In the genomic region with DNA sequence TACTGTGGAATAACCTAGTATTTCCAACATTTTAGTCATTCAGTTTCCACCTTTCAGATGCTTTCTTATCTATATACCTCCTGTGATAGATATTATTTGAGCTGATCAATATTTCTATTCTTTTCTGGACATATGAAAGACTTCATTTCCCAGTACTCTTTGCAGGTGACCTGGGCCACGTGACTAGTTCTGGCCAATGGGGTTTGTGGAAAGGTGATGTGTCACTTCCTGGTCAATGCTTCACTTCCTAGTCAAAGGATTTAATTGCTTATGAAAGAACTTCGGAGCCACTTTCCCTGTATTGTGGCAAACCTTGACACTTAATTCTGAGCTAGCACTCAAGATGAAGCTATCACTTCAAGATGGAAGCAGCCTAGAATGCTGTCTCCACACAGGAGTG, we compare ENCODE assay signal across 16 cellular contexts.
DNase-seq lines count a peak whose midpoint lies in the region; ATAC-seq and TF ChIP-seq lines count a peak whose summit lies in the region.
"Had no signal": no experiment of that assay in that cellular context is flagged by ENCODE, and none has a peak within 500 bp of the region (broad histone marks: within the 10 kb centered on the region; RNA-seq: fewer than 3 reads in every experiment).

No MANE protein-coding gene starts in this region.

- H2BK120ac ChIP-seq in IMR-90 (ENCODE audit: low read depth, low read length) = peak overlapping the region; percentile 98

- peaks cover 2 to 8% (median 6%) of the 10 kb centered on the region in 3 donors for H3K9me3 Mint-ChIP-seq in T-cell
- H3K9me3 Mint-ChIP-seq: activated B cell treated with CpG ODN at 0.5 μM for 24 hours, type B pancreatic cell had no signal

- H3K18ac ChIP-seq in IMR-90 (ENCODE audit: low read depth, low read length) = peak overlapping the region; percentile 42; the same call in 1 of the 2 replicates

- H3K36me3 ChIP-seq in IMR-90 (ENCODE audit: control insufficient read depth, insufficient read depth, low read length) (peaks cover 1% of the 10 kb centered on the region; the same call in 1 of the 2 replicates), SJSA1 (no peaks in the 10 kb centered on the region)

- H2BK15ac ChIP-seq in IMR-90 (ENCODE audit: low read depth, low read length) = peak overlapping the region; percentile 75

- POLR2A ChIA-PET in IMR-90 (lab: Charles Lee; ENCODE audit: unreplicated experiment) (no interaction called here), T-cell (lab: Charles Lee) (no interaction called here)

- H3K9me3 ChIP-seq in IMR-90 (ENCODE audit: control insufficient read depth, insufficient read depth, low read length) (peaks cover 2% of the 10 kb centered on the region), SJSA1 (replicated peaks) (no peaks in the 10 kb centered on the region)

- in situ Hi-C loops in IMR-90 (cut with MboI; ENCODE audit: low sequenced_read_pairs) = no loop called here

- peak overlapping the region; percentile 24; the same call in 1 of the 2 replicates for H4K5ac ChIP-seq in IMR-90 (ENCODE audit: low read depth, low read length)

- no peak overlapping the region for H2AK9ac ChIP-seq in IMR-90 (replicated peaks; ENCODE audit: low read depth, low read length, poor library complexity)

- peaks cover 15 to 19% of the 10 kb centered on the region in 2 donors for H3K27me3 Mint-ChIP-seq in T-cell
- H3K27me3 Mint-ChIP-seq: progenitor cell of endocrine pancreas had no signal

- peaks cover 25% of the 10 kb centered on the region for H3K9me1 ChIP-seq in IMR-90 (ENCODE audit: insufficient read depth, low read length)

- DNase-seq in DMS153 treated with DMSO at 0.1 percent for 48 hours (lab: John Stamatoyannopoulos, UW; ENCODE audit: unreplicated experiment) = peak; percentile 1
- no peak for DNase-seq in DMS153 (lab: John Stamatoyannopoulos, UW)
- peak; percentile 38 for DNase-seq in IMR-90
- no peak for DNase-seq in SJSA1 (ENCODE audit: low read depth in 1 of 2, low spot score in 2 of 2)
- peak; percentile 23 for DNase-seq in fibroblast of pulmonary artery (ENCODE audit: low read depth)
- no peak for DNase-seq in NCI-H2107 (lab: John Stamatoyannopoulos, UW)
- no peak for DNase-seq in T-cell
- DNase-seq in hypothalamus (lab: John Stamatoyannopoulos, UW) = no peak
- DNase-seq: activated B cell treated with CpG ODN at 0.5 μM for 24 hours, amniotic stem cell, DMS79, kidney had no signal

- H3K27ac ChIP-seq in IMR-90 (ENCODE audit: insufficient read depth, low read length) = no peak overlapping the region
- H3K27ac ChIP-seq in SJSA1 = peak overlapping the region; percentile 98; the same call in 1 of the 2 replicates
- H3K27ac ChIP-seq: 22Rv1 had no signal

- H3K14ac ChIP-seq in IMR-90 (replicated peaks; ENCODE audit: low read depth, low read length) = peak overlapping the region; percentile 69; the same call in 1 of the 2 replicates

- no peak overlapping the region for H3K27ac Mint-ChIP-seq in T-cell
- H3K27ac Mint-ChIP-seq: activated B cell treated with CpG ODN at 0.5 μM for 24 hours; dendritic cell treated with granulocyte-macrophage colony-stimulating factor and Interleukin-4, amounts not matched to agents 40 ng/mL and 50 ng/mL, for 4 days; type B pancreatic cell had no signal

- H3K4me1 ChIP-seq in IMR-90 (ENCODE audit: control insufficient read depth, insufficient read depth, low read length) = peaks cover 21% of the 10 kb centered on the region
- H3K4me1 ChIP-seq in SJSA1 (replicated peaks) = peaks cover 56% of the 10 kb centered on the region

- no peak overlapping the region for H2BK5ac ChIP-seq in IMR-90 (ENCODE audit: low read depth, low read length, poor library complexity, severe bottlenecking)

- no peak for TF ChIP-seq POLR2A in IMR-90 (IDR thresholded peaks at IDR 0.05; ENCODE audit: low read depth, low read length)

- peak overlapping the region; percentile 28 for H2AFZ ChIP-seq in IMR-90 (replicated peaks; ENCODE audit: low read length, poor library complexity)

- H3K79me1 ChIP-seq in IMR-90 (ENCODE audit: low read depth in 1 of 2, low read length in 2 of 2) = peaks cover 0 to 31% of the 10 kb centered on the region in 2 experiments; a peak in 2 of 4 replicates

- ATAC-seq in IMR-90 (ENCODE audit: low read depth) (no peak), T-cell (replicated peaks in 1 of 4) (no peak)

- peak overlapping the region; percentile 78 to 82 for H4K8ac ChIP-seq in IMR-90 (ENCODE audit: low read depth in 2 of 2, low read length in 2 of 2)

- H2BK20ac ChIP-seq in IMR-90 (ENCODE audit: low read depth, low read length) = peak overlapping the region; percentile 81

- no peaks in the 10 kb centered on the region for H3K27me3 ChIP-seq in IMR-90 (ENCODE audit: control insufficient read depth, insufficient read depth, low read length)
- H3K27me3 ChIP-seq in SJSA1 (replicated peaks) = no peaks in the 10 kb centered on the region

- dilution Hi-C loops in IMR-90 (cut with HindIII; ENCODE audit: low sequenced_read_pairs, unreplicated experiment) = no loop called here

- H3K4ac ChIP-seq in IMR-90 (ENCODE audit: low read depth, low read length) = peak overlapping the region; percentile 48; the same call in 1 of the 2 replicates

- H4K91ac ChIP-seq in IMR-90 (ENCODE audit: insufficient read depth, low read depth, low read length) = peak overlapping the region; percentile 85; the same call in 1 of the 2 replicates

- BruUV-seq in IMR-90 (replicated peaks; lab: Mats Ljungman, UMichigan) = no TSS peak

- H3K4me3 ChIP-seq in IMR-90 (ENCODE audit: insufficient read depth, low read depth, low read length) (no peak overlapping the region), SJSA1 (no peak overlapping the region), fibroblast of pulmonary artery (replicated peaks; ENCODE audit: low read depth, low read length) (no peak overlapping the region)

- TF ChIP-seq CTCF in IMR-90 (conservative IDR thresholded peaks at IDR 0.05; ENCODE audit: low read depth, low read length) (no peak), fibroblast of pulmonary artery (IDR thresholded peaks at IDR 0.05; ENCODE audit: low read length, missing control alignments) (no peak)

- intact Hi-C loops in IMR-90 (cut with micrococcal nuclease) = no loop called here

- no peak for TF ChIP-seq RAD21 in IMR-90 (IDR thresholded peaks at IDR 0.05; ENCODE audit: low read length)

- H3K9ac ChIP-seq in IMR-90 (ENCODE audit: low read depth, low read length) = no peak overlapping the region

- no peaks in the 10 kb centered on the region for H4K20me1 ChIP-seq in IMR-90 (ENCODE audit: insufficient read depth, low read length)

- no peak overlapping the region for H3K4me2 ChIP-seq in IMR-90 (ENCODE audit: low read depth, low read length)

- H3K56ac ChIP-seq in IMR-90 (ENCODE audit: extremely low read depth, insufficient read depth, low read length) = no peak overlapping the region

- no peak overlapping the region for H3K4me3 Mint-ChIP-seq in T-cell
- H3K4me3 Mint-ChIP-seq: activated B cell treated with CpG ODN at 0.5 μM for 24 hours; dendritic cell treated with granulocyte-macrophage colony-stimulating factor and Interleukin-4, amounts not matched to agents 40 ng/mL and 50 ng/mL, for 4 days; type B pancreatic cell had no signal

- CTCF ChIA-PET in IMR-90 (lab: Yijun Ruan, JAX) = interaction anchor here (1.3 kb wide), 1 partner anchor 9 kb away, joined by 6 read pairs; no protein-coding TSS in a partner anchor
- CTCF ChIA-PET in T-cell (lab: Charles Lee) = no interaction called here

- H3K4me1 Mint-ChIP-seq in T-cell = no peaks in the 10 kb centered on the region
- H3K4me1 Mint-ChIP-seq: activated B cell treated with CpG ODN at 0.5 μM for 24 hours had no signal

- 100% methylated on average over 1 of the region's 2 CpGs; no CpG with 5 or more reads in 1 of the 2 experiments for WGBS in IMR-90 (ENCODE audit: extremely low coverage in 2 of 2, insufficient read length in 1 of 2), 2 experiments

- H3K23ac ChIP-seq in IMR-90 (ENCODE audit: low read depth, low read length) = no peak overlapping the region

- peak overlapping the region; percentile 74; the same call in 1 of the 2 replicates for H2AK5ac ChIP-seq in IMR-90 (ENCODE audit: low read depth, low read length)

- no peaks in the 10 kb centered on the region for H3K36me3 Mint-ChIP-seq in T-cell
- H3K36me3 Mint-ChIP-seq: type B pancreatic cell had no signal

TF ChIP-seq in IMR-90, 13 proteins besides CTCF, POLR2A, EP300 and RAD21:
- no peak for TF ChIP-seq SMC3 (IDR thresholded peaks at IDR 0.05; ENCODE audit: low read depth, low read length)
- TF ChIP-seq NFE2L2 (IDR thresholded peaks at IDR 0.05; ENCODE audit: low read depth, low read length) = no peak
- TF ChIP-seq, protein P1, sequence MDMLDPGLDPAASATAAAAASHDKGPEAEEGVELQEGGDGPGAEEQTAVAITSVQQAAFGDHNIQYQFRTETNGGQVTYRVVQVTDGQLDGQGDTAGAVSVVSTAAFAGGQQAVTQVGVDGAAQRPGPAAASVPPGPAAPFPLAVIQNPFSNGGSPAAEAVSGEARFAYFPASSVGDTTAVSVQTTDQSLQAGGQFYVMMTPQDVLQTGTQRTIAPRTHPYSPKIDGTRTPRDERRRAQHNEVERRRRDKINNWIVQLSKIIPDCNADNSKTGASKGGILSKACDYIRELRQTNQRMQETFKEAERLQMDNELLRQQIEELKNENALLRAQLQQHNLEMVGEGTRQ (IDR thresholded peaks at IDR 0.05; ENCODE audit: low read depth, low read length) = peak; percentile 86

Comparison
In these comparisons a context has a peak if more than half of its experiments do, and no peak if none do; other contexts are left out.
1. DNase-seq: peak in DMS153 treated with DMSO at 0.1 percent for 48 hours (single experiment), IMR-90 (single experiment) and fibroblast of pulmonary artery (single experiment); none in DMS153 (single experiment), SJSA1 (0 of 2), NCI-H2107 (single experiment), T-cell (0 of 34) and hypothalamus (0 of 51).